Comparison of ENCODE assay signal across 8 cellular contexts in the genomic region with DNA sequence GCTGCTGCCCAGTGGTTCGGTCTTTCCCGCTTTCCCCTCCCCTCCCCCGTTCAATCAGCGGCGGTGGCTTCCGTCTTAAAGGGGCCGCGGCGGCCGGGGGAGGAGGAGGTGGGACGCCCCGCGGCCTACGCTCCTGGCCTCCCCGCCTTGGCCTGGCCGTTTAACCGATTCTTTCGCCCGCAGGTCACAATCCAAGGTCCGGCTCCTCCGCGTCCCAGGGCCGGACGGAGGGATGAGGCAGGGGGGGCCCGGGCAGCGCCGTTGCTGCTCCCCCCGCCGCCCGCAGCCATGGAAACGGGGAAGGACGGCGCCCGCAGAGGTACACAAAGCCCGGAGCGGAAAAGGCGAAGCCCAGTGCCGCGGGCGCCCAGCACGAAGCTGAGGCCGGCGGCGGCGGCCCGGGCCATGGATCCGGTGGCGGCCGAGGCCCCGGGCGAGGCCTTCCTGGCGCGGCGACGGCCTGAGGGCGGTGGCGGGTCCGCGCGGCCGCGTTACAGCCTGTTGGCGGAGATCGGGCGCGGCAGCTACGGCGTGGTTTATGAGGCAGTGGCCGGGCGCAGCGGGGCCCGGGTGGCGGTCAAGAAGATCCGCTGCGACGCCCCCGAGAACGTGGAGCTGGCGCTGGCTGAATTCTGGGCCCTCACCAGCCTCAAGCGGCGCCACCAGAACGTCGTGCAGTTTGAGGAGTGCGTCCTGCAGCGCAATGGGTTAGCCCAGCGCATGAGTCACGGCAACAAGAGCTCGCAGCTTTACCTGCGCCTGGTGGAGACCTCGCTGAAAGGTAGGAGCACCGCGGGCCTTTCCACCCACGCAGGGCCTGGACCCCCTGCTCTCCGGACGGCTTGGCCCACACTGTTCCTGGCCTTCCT. TPM values are rescaled to one million over a fixed set of nuclear protein-coding genes. Genes with fewer than 3 reads are reported as not detected.
DNase-seq lines count a peak whose midpoint lies in the region; ATAC-seq, FAIRE-seq and TF ChIP-seq lines count a peak whose summit lies in the region.

No MANE protein-coding gene starts in this region.

- no peak for TF ChIP-seq CTCF in WI38 (IDR thresholded peaks at IDR 0.05; ENCODE audit: low read depth, low read length)
- TF ChIP-seq CTCF in bronchial epithelial cell (IDR thresholded peaks at IDR 0.05; ENCODE audit: insufficient read depth, low read length, severe bottlenecking), result peak; percentile 7

- ATAC-seq in GM18517 (IDR thresholded peaks at IDR 0.05; ENCODE audit: unreplicated experiment) (peak; percentile 50), HG03025 (IDR thresholded peaks at IDR 0.05; ENCODE audit: low FRiP score, unreplicated experiment) (peak; percentile 56)

- H3K27me3 ChIP-seq in bronchial epithelial cell (ENCODE audit: control insufficient read depth, insufficient read depth, low read length), result no peaks in the 10 kb centered on the region

- H3K4me3 ChIP-seq in WI38 (ENCODE audit: low read depth, low read length) (peak overlapping the region; percentile 92), bronchial epithelial cell (ENCODE audit: low read depth, low read length) (peak overlapping the region; percentile 83)

- peaks cover 1% of the 10 kb centered on the region for H3K36me3 ChIP-seq in bronchial epithelial cell (ENCODE audit: control insufficient read depth, insufficient read depth, low read length)

- DNase-seq in 8988T (peak; percentile 85), NCI-H2107 treated with DMSO at 0.1 percent for 48 hours (lab: John Stamatoyannopoulos, UW; ENCODE audit: unreplicated experiment) (peak; percentile 70), bronchial epithelial cell (ENCODE audit: low read depth) (peak; percentile 77), iris pigment epithelial cell (ENCODE audit: low read depth) (peak; percentile 85)
- peak; percentile 63 to 72 for DNase-seq in stimulated activated CD4-positive, alpha-beta T cell treated with anti-CD3 and anti-CD28 coated beads, Interleukin-12 subunit alpha, Interleukin-12 subunit beta, amount 100 ng/mL, for 24 hours (ENCODE audit: low read depth in 2 of 2)

- no peak for FAIRE-seq in bronchial epithelial cell (lab: Jason Lieb, UNC)

RNA-seq across cellular contexts. Expression of gene STK35, which starts 1.2 kb away (rescaled TPM):
- total RNA-seq in bronchial epithelial cell, result 20.0 TPM in 2 replicates

Comparison
In these comparisons a context has a peak if more than half of its experiments do, and no peak if none do; other contexts are left out.
1. Peak in every context shown above with its lines: DNase-seq, ATAC-seq and H3K4me3 ChIP-seq.